24 cellular contexts compared by ENCODE assay signal in the genomic region with DNA sequence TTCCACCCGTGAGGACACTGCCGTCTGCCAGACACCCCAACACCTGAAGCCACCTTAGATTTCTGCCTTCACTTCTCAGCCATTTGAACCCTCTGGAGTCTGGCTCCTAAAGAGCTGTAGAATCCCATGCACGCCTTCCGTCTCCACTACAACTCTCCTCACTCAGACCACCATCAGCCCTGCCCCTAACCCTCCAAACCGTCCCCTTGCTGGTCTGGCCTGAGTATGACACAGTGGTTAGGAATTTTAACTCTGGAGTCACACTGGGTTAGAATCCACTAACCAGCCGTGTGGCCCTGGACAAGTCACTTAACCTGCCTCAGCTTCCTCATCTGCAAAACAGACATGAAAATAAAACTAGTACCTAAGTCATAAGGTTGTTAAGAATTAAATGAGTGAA. TPM values are rescaled to one million over a fixed set of nuclear protein-coding genes. Genes with fewer than 3 reads are reported as not detected.
DNase-seq lines count a peak whose midpoint lies in the region; ATAC-seq, FAIRE-seq and TF ChIP-seq lines count a peak whose summit lies in the region.
"Had no signal": no experiment of that assay in that cellular context is flagged by ENCODE, and none has a peak within 500 bp of the region (broad histone marks: within the 10 kb centered on the region; RNA-seq: fewer than 3 reads in every experiment).

No MANE protein-coding gene starts in this region.

- H3F3A ChIP-seq in GM23338 (replicated peaks; ENCODE audit: low read depth) = 0 out of 2 replicates have a peak, but pooled peaks cover 11% of the 10 kb centered on the region

- H3K27me3 ChIP-seq in CD4-positive, CD25-positive, alpha-beta regulatory T cell (ENCODE audit: control insufficient read depth, insufficient read depth, low read length) = no peaks in the 10 kb centered on the region
- no peaks in the 10 kb centered on the region for H3K27me3 ChIP-seq in GM23338 (ENCODE audit: insufficient read depth)
- H3K27me3 ChIP-seq: ascending aorta, BE2C, sigmoid colon had no signal

- peaks cover 0 to 39% (median 18%) of the 10 kb centered on the region in 4 donors for H3K4me1 Mint-ChIP-seq in CD4-positive, CD25-positive, alpha-beta regulatory T cell
- H3K4me1 Mint-ChIP-seq in GM23338 (peaks cover 32% of the 10 kb centered on the region), nephron (peaks cover 12% of the 10 kb centered on the region)
- H3K4me1 Mint-ChIP-seq in central memory CD8-positive, alpha-beta T cell = peaks cover 51% of the 10 kb centered on the region

- H3K36me3 ChIP-seq in CD4-positive, CD25-positive, alpha-beta regulatory T cell (ENCODE audit: control insufficient read depth, insufficient read depth, low read length) = peaks cover under 1% of the 10 kb centered on the region
- H3K36me3 ChIP-seq in GM23338 (ENCODE audit: insufficient read depth) = no peaks in the 10 kb centered on the region

- FAIRE-seq in urothelium cell line (lab: Jason Lieb, UNC) = no peak
- FAIRE-seq: GM19239 had no signal

- no peak overlapping the region for H3K4me2 ChIP-seq in GM23338

- H3K27ac Mint-ChIP-seq in CD4-positive, CD25-positive, alpha-beta regulatory T cell = peak overlapping the region in 2 of 3 donors; percentile 34 to 86
- H3K27ac Mint-ChIP-seq in GM23338 (no peak overlapping the region), nephron (no peak overlapping the region)
- peak overlapping the region; percentile 93 for H3K27ac Mint-ChIP-seq in central memory CD8-positive, alpha-beta T cell (ENCODE audit: low read depth)
- H3K27ac Mint-ChIP-seq: activated CD4-positive, alpha-beta memory T cell treated with anti-CD3 and anti-CD28 coated beads, Interleukin-2, amount 10 ng/mL, durations not matched to agents 7 days and 5 days had no signal

- H3K36me3 Mint-ChIP-seq in CD4-positive, CD25-positive, alpha-beta regulatory T cell = no peaks in the 10 kb centered on the region
- H3K36me3 Mint-ChIP-seq in GM23338 (ENCODE audit: low read depth) (no peaks in the 10 kb centered on the region; the same call in 1 of the 3 replicates), nephron (ENCODE audit: low read depth) (peaks cover 3% of the 10 kb centered on the region)
- peaks cover 34% of the 10 kb centered on the region for H3K36me3 Mint-ChIP-seq in central memory CD8-positive, alpha-beta T cell (ENCODE audit: insufficient read depth)

- peaks cover 38% of the 10 kb centered on the region for H3K4me1 ChIP-seq in CD4-positive, CD25-positive, alpha-beta regulatory T cell (ENCODE audit: control insufficient read depth, insufficient read depth, low read length, poor library complexity, severe bottlenecking)
- H3K4me1 ChIP-seq in GM23338 (ENCODE audit: insufficient read depth) = peaks cover 9% of the 10 kb centered on the region

- peaks cover 5% of the 10 kb centered on the region for H3K27me3 Mint-ChIP-seq in CD4-positive, CD25-positive, alpha-beta regulatory T cell
- H3K27me3 Mint-ChIP-seq in GM23338 (ENCODE audit: insufficient read depth, low read depth, poor library complexity) (peaks cover 25% of the 10 kb centered on the region), nephron (ENCODE audit: low read depth) (peaks cover 4% of the 10 kb centered on the region)
- H3K27me3 Mint-ChIP-seq in central memory CD8-positive, alpha-beta T cell = no peaks in the 10 kb centered on the region

- no peak for DNase-seq in CD4-positive, CD25-positive, alpha-beta regulatory T cell
- DNase-seq in GM23338 (ENCODE audit: low spot score) (peak; percentile 34), hippocampal formation (lab: John Stamatoyannopoulos, UW) (no peak), urothelium cell line (ENCODE audit: low spot score) (no peak), left lobe of liver (ENCODE audit: low spot score) (no peak)
- DNase-seq in central memory CD8-positive, alpha-beta T cell (ENCODE audit: low spot score in 2 of 2) = no peak
- no peak for DNase-seq in central memory CD4-positive, alpha-beta T cell
- DNase-seq: activated CD4-positive, alpha-beta memory T cell treated with anti-CD3 and anti-CD28 coated beads, Interleukin-2, amount 10 ng/mL, durations not matched to agents 7 days and 5 days; cortex of kidney; DMS79; MV-4-11; NCI-H2081; NCI-H526; occipital lobe; sigmoid colon; stimulated activated CD4-positive, alpha-beta T cell treated with anti-CD3 and anti-CD28 coated beads, Interleukin-2, amount 100 ng/mL, for 48 hours had no signal

- no peaks in the 10 kb centered on the region for H3K9me3 Mint-ChIP-seq in CD4-positive, CD25-positive, alpha-beta regulatory T cell
- H3K9me3 Mint-ChIP-seq in GM23338 (no peaks in the 10 kb centered on the region), nephron (no peaks in the 10 kb centered on the region)
- H3K9me3 Mint-ChIP-seq in central memory CD8-positive, alpha-beta T cell = no peaks in the 10 kb centered on the region
- H3K9me3 Mint-ChIP-seq: activated CD4-positive, alpha-beta memory T cell treated with anti-CD3 and anti-CD28 coated beads, Interleukin-2, amount 10 ng/mL, durations not matched to agents 7 days and 5 days had no signal

- no peak for TF ChIP-seq CTCF in GM23338 (conservative IDR thresholded peaks at IDR 0.05; ENCODE audit: low read depth in 2 of 2)
- no peak for TF ChIP-seq CTCF in nephron (IDR thresholded peaks at IDR 0.05; ENCODE audit: unreplicated experiment in 3 of 3)

- no peaks in the 10 kb centered on the region for H3K9me2 ChIP-seq in GM23338 (ENCODE audit: insufficient read depth)

- no peak for ATAC-seq in CD4-positive, CD25-positive, alpha-beta regulatory T cell (ENCODE audit: low read depth in 2 of 2)
- ATAC-seq in GM23338 (no peak), left lobe of liver (no peak)
- ATAC-seq in central memory CD8-positive, alpha-beta T cell (replicated peaks; ENCODE audit: extremely low read depth, poor library complexity, severe bottlenecking) = no peak
- ATAC-seq: Panc1 had no signal

- no peak overlapping the region for H2AFZ ChIP-seq in GM23338

- no peaks in the 10 kb centered on the region for H3K79me2 ChIP-seq in GM23338 (replicated peaks; ENCODE audit: insufficient read depth)

- no peaks in the 10 kb centered on the region for H3K9me3 ChIP-seq in CD4-positive, CD25-positive, alpha-beta regulatory T cell (ENCODE audit: control insufficient read depth in 2 of 2, low read length in 2 of 2)
- H3K9me3 ChIP-seq: ascending aorta, BE2C, sigmoid colon had no signal

- H3K4me3 Mint-ChIP-seq in CD4-positive, CD25-positive, alpha-beta regulatory T cell = peak overlapping the region; percentile 2 to 89 (median 46)
- H3K4me3 Mint-ChIP-seq in GM23338 (peak overlapping the region; percentile 13; the same call in 1 of the 3 replicates), nephron (peak overlapping the region; percentile 3 to 64 (median 55))
- peak overlapping the region; percentile 33 for H3K4me3 Mint-ChIP-seq in central memory CD8-positive, alpha-beta T cell
- H3K4me3 Mint-ChIP-seq: activated CD4-positive, alpha-beta memory T cell treated with anti-CD3 and anti-CD28 coated beads, Interleukin-2, amount 10 ng/mL, durations not matched to agents 7 days and 5 days had no signal

- no peak overlapping the region for H3K27ac ChIP-seq in CD4-positive, CD25-positive, alpha-beta regulatory T cell (ENCODE audit: insufficient read depth, low read length, poor library complexity, severe bottlenecking)
- no peak overlapping the region for H3K27ac ChIP-seq in GM23338 (ENCODE audit: low read depth)
- H3K27ac ChIP-seq: ascending aorta, sigmoid colon, VCaP had no signal

- no peaks in the 10 kb centered on the region; the same call in none of the 2 replicates for H4K20me1 ChIP-seq in GM23338 (replicated peaks; ENCODE audit: insufficient read depth)

- H3K4me3 ChIP-seq in CD4-positive, CD25-positive, alpha-beta regulatory T cell (ENCODE audit: low read depth, low read length) = no peak overlapping the region
- no peak overlapping the region for H3K4me3 ChIP-seq in GM23338
- H3K4me3 ChIP-seq: ascending aorta, lung, sigmoid colon had no signal

TF ChIP-seq in GM23338, 12 proteins besides CTCF, POLR2A, EP300 and RAD21:
- no peak for TF ChIP-seq ZNF114 (CRISPR knock-in tag; IDR thresholded peaks at IDR 0.05)
- no peak for TF ChIP-seq EZH2 (IDR thresholded peaks at IDR 0.05; ENCODE audit: low read depth, unreplicated experiment)

RNA-seq across cellular contexts. Expression of gene CNIH2, which starts 3.0 kb away (rescaled TPM):
- 4.5 TPM for total RNA-seq in CD4-positive, CD25-positive, alpha-beta regulatory T cell
- not detected for polyA plus RNA-seq in CD4-positive, CD25-positive, alpha-beta regulatory T cell
- 9.2 and 10.8 TPM in 2 replicates for total RNA-seq in GM23338 (2014; rRNA removed; shearing (Covaris generic))
- 4.3 and 7.9 TPM in 2 replicates for polyA plus RNA-seq in GM23338 (2016; fragmentation: Nextera tagmentation; extraction: Ambion mirVana)
- total RNA-seq in left lobe of liver = 0.13 TPM
- total RNA-seq: ascending aorta, glomerular endothelial cell had no signal

RNA-seq across cellular contexts. Expression of gene YIF1A, which starts 7.9 kb away (rescaled TPM):
- total RNA-seq in CD4-positive, CD25-positive, alpha-beta regulatory T cell = 29.3 TPM
- polyA plus RNA-seq in CD4-positive, CD25-positive, alpha-beta regulatory T cell = 10 to 100 TPM; 48.3 to 71.3 (median 55.3) TPM
- 75.0 and 87.0 TPM in 2 replicates for total RNA-seq in GM23338 (2014; rRNA removed; shearing (Covaris generic))
- polyA plus RNA-seq in GM23338 (2016; fragmentation: Nextera tagmentation; extraction: Ambion mirVana) = 71.5 and 75.6 TPM in 2 replicates
- 120 TPM for total RNA-seq in left lobe of liver

RNA-seq across cellular contexts. Expression of gene TMEM151A, which starts 10.7 kb away (rescaled TPM):
- not detected for total RNA-seq in CD4-positive, CD25-positive, alpha-beta regulatory T cell
- polyA plus RNA-seq in CD4-positive, CD25-positive, alpha-beta regulatory T cell = not detected
- 4.4 and 5.0 TPM in 2 replicates for total RNA-seq in GM23338 (2014; rRNA removed; shearing (Covaris generic))
- polyA plus RNA-seq in GM23338 (2016; fragmentation: Nextera tagmentation; extraction: Ambion mirVana) = 1.0 and 1.2 TPM in 2 replicates
- 0.10 TPM for total RNA-seq in left lobe of liver
- total RNA-seq: activated CD4-positive, alpha-beta memory T cell treated with anti-CD3 and anti-CD28 coated beads, Interleukin-2, amount 10 ng/mL, durations not matched to agents 7 days and 5 days had no signal

RNA-seq across cellular contexts. Expression of gene RAB1B, which starts 12.6 kb away (rescaled TPM):
- 79.6 TPM for total RNA-seq in CD4-positive, CD25-positive, alpha-beta regulatory T cell
- 10 to 100 TPM; 13.1 to 19.6 (median 15.1) TPM for polyA plus RNA-seq in CD4-positive, CD25-positive, alpha-beta regulatory T cell
- 92.7 and 99.6 TPM in 2 replicates for total RNA-seq in GM23338 (2014; rRNA removed; shearing (Covaris generic))
- 30.3 and 30.5 TPM in 2 replicates for polyA plus RNA-seq in GM23338 (2016; fragmentation: Nextera tagmentation; extraction: Ambion mirVana)
- 58.0 TPM for total RNA-seq in left lobe of liver

RNA-seq across cellular contexts. Expression of gene KLC2, which starts 23.5 kb away (rescaled TPM):
- 42.1 TPM for total RNA-seq in CD4-positive, CD25-positive, alpha-beta regulatory T cell
- polyA plus RNA-seq in CD4-positive, CD25-positive, alpha-beta regulatory T cell = 1 to 10 TPM; 2.5 to 3.8 (median 3.3) TPM
- total RNA-seq in GM23338 (2014; rRNA removed; shearing (Covaris generic)) = 31.1 and 40.4 TPM in 2 replicates
- 17.8 and 18.3 TPM in 2 replicates for polyA plus RNA-seq in GM23338 (2016; fragmentation: Nextera tagmentation; extraction: Ambion mirVana)
- 5.6 TPM for total RNA-seq in left lobe of liver

Comparison
In these comparisons a context has a peak if more than half of its experiments do, and no peak if none do; other contexts are left out.
1. H3K27ac Mint-ChIP-seq: peak in CD4-positive, CD25-positive, alpha-beta regulatory T cell (2 of 3) and central memory CD8-positive, alpha-beta T cell (single experiment); none in GM23338 (single experiment) and nephron (0 of 3).
2. Peak in every context shown above with its lines, with median percentiles within 50 percentile points of each other: H3K4me3 Mint-ChIP-seq.